ENCODE assay signal across 28 cellular contexts in genomic region chr12:57194253-57194652, GRCh38. TPM values are rescaled to one million over a fixed set of nuclear protein-coding genes. Genes with fewer than 3 reads are reported as not detected.
"Had no signal": no experiment of that assay in that cellular context is flagged by ENCODE, and none has a peak within 500 bp of the region (broad histone marks: within the 10 kb centered on the region; RNA-seq: fewer than 3 reads in every experiment).

No MANE protein-coding gene starts in this region.

- H3K27me3 ChIP-seq: MG63 had no signal

- ATAC-seq: activated T-helper 17 cell treated with anti-CD3 and anti-CD28 coated beads, Interleukin-2, amount 50 U/mL, for 72 hours; PC-3; T-helper 17 cell had no signal

- H3K4me3 ChIP-seq: MG63 had no signal

- H3K9me3 ChIP-seq: MG63 had no signal

- DNase-seq: activated B cell treated with CpG ODN at 0.5 μM for 24 hours; activated CD4-positive, alpha-beta memory T cell treated with anti-CD3 and anti-CD28 coated beads for 36 hours; activated CD4-positive, alpha-beta T cell treated with anti-CD3 and anti-CD28 coated beads, Interleukin-2, amount 10 ng/mL, durations not matched to agents 7 days and 5 days; activated CD8-positive, alpha-beta memory T cell treated with anti-CD3 and anti-CD28 coated beads for 24 hours; activated gamma-delta T cell; activated naive CD4-positive, alpha-beta T cell treated with anti-CD3 and anti-CD28 coated beads, Interleukin-2, amount 10 ng/mL, durations not matched to agents 7 days and 5 days; activated naive CD8-positive, alpha-beta T cell treated with anti-CD3 and anti-CD28 coated beads for 36 hours; activated T-cell treated with anti-CD3 and anti-CD28 coated beads for 4 hours; activated T-cell treated with anti-CD3 and anti-CD28 coated beads, Interleukin-2, amount 50 U/mL, for 48 hours; cerebellar nuclear complex; MG63; MV-4-11; NCI-H1092 treated with DMSO at 0.1 percent for 48 hours; NCI-H1417 treated with DMSO at 0.1 percent for 48 hours; NCI-H1694; NCI-H2029; NCI-H2107; NCI-H226; PC-3; SHP77 treated with DMSO at 0.1 percent for 48 hours; T-helper 17 cell; T-helper 9 cell had no signal

- FAIRE-seq: colon, RCC 7860 had no signal

RNA-seq across cellular contexts. Expression of gene NXPH4, which starts 22.3 kb away (rescaled TPM):
- total RNA-seq: T-helper 17 cell had no signal

RNA-seq across cellular contexts. Expression of gene LRP1-AS, which starts 46.8 kb away (rescaled TPM):
- total RNA-seq: activated B cell treated with CpG ODN at 0.5 μM for 24 hours; activated CD4-positive, alpha-beta memory T cell treated with anti-CD3 and anti-CD28 coated beads for 36 hours; activated CD4-positive, alpha-beta T cell treated with anti-CD3 and anti-CD28 coated beads, Interleukin-2, amount 10 ng/mL, durations not matched to agents 7 days and 5 days; activated naive CD8-positive, alpha-beta T cell treated with anti-CD3 and anti-CD28 coated beads for 36 hours; activated T-helper 17 cell treated with anti-CD3 and anti-CD28 coated beads, Interleukin-2, amount 50 U/mL, for 72 hours; cardiac septum; NCI-H460; PC-3; T-helper 17 cell had no signal
- polyA plus RNA-seq: adipose tissue had no signal
